ENCODE assay signal across 13 cellular contexts in genomic region chr9:86337469-86338107, GRCh38.
DNase-seq lines count a peak whose midpoint lies in the region; ATAC-seq lines count a peak whose summit lies in the region.
"Had no signal": no experiment of that assay in that cellular context is flagged by ENCODE, and none has a peak within 500 bp of the region (broad histone marks: within the 10 kb centered on the region; RNA-seq: fewer than 3 reads in every experiment).

No MANE protein-coding gene starts in this region.

- DNase-seq in NOMO-1 (lab: John Stamatoyannopoulos, UW; ENCODE audit: unreplicated experiment in 2 of 2) (peak; percentile 8 to 72), NOMO-1 treated with dmso at 0.1 percent for 144 hours (lab: John Stamatoyannopoulos, UW; ENCODE audit: unreplicated experiment) (no peak), germinal center (ENCODE audit: low spot score) (no peak)
- no peak for DNase-seq in T-helper 2 cell treated with Interferon-gamma antibody and Interleukin-4, amounts not matched to agents 5 μg/mL and 100 μg/mL, for 36 hours (ENCODE audit: low spot score)
- DNase-seq in stimulated activated CD4-positive, alpha-beta T cell treated with anti-CD3 and anti-CD28 coated beads, Interleukin-1b, Interleukin-23, amount 100 ng/mL, for 48 hours = no peak
- DNase-seq: NCI-H2029; SHP77; stimulated activated CD4-positive, alpha-beta T cell treated with anti-CD3 and anti-CD28 coated beads, Interleukin-12 subunit alpha, Interleukin-12 subunit beta, amount 100 ng/mL, for 4 hours had no signal

- no peak overlapping the region for H3K9ac ChIP-seq in rectal smooth muscle tissue (ENCODE audit: low read length)

- H3K9me3 Mint-ChIP-seq in T-helper 2 cell treated with Interferon-gamma antibody and Interleukin-4, amounts not matched to agents 5 μg/mL and 100 μg/mL, for 36 hours = peaks cover 7% of the 10 kb centered on the region

- peak overlapping the region; percentile 90 for H3K27ac Mint-ChIP-seq in T-helper 2 cell treated with Interferon-gamma antibody and Interleukin-4, amounts not matched to agents 5 μg/mL and 100 μg/mL, for 36 hours

- H3K27me3 ChIP-seq in rectal smooth muscle tissue (ENCODE audit: control insufficient read depth, insufficient read depth, low read length) = no peaks in the 10 kb centered on the region
- H3K27me3 ChIP-seq: gastroesophageal sphincter had no signal

- no peaks in the 10 kb centered on the region for H3K27me3 Mint-ChIP-seq in T-helper 2 cell treated with Interferon-gamma antibody and Interleukin-4, amounts not matched to agents 5 μg/mL and 100 μg/mL, for 36 hours (ENCODE audit: low read depth)

- H3K4me3 Mint-ChIP-seq in T-helper 2 cell treated with Interferon-gamma antibody and Interleukin-4, amounts not matched to agents 5 μg/mL and 100 μg/mL, for 36 hours = peak overlapping the region; percentile 83

- no peak overlapping the region for H3K27ac ChIP-seq in rectal smooth muscle tissue (ENCODE audit: low read depth, low read length)
- H3K27ac ChIP-seq: 22Rv1, gastroesophageal sphincter had no signal

- peaks cover 45% of the 10 kb centered on the region for H3K4me1 Mint-ChIP-seq in T-helper 2 cell treated with Interferon-gamma antibody and Interleukin-4, amounts not matched to agents 5 μg/mL and 100 μg/mL, for 36 hours (ENCODE audit: low read depth)

- H3K4me1 ChIP-seq in rectal smooth muscle tissue (ENCODE audit: control insufficient read depth, insufficient read depth, low read length) = no peaks in the 10 kb centered on the region
- H3K4me1 ChIP-seq: gastroesophageal sphincter had no signal

- peak; percentile 31 for ATAC-seq in HG02870 (IDR thresholded peaks at IDR 0.05; ENCODE audit: unreplicated experiment)
- ATAC-seq in GM21447 (IDR thresholded peaks at IDR 0.05; ENCODE audit: unreplicated experiment) = no peak
- ATAC-seq: gastroesophageal sphincter had no signal

- peak overlapping the region; percentile 25 for H3K4me3 ChIP-seq in rectal smooth muscle tissue (ENCODE audit: low read length)
- H3K4me3 ChIP-seq: gastroesophageal sphincter had no signal

- H3K36me3 ChIP-seq in rectal smooth muscle tissue (ENCODE audit: control insufficient read depth, insufficient read depth, low read length) = peaks cover 23% of the 10 kb centered on the region

- H3K36me3 Mint-ChIP-seq in T-helper 2 cell treated with Interferon-gamma antibody and Interleukin-4, amounts not matched to agents 5 μg/mL and 100 μg/mL, for 36 hours (ENCODE audit: low read depth) = peaks cover 84% of the 10 kb centered on the region

Comparison
In these comparisons a context has a peak if more than half of its experiments do, and no peak if none do; other contexts are left out.
1. DNase-seq: peak in NOMO-1 (2 of 2); none in NOMO-1 treated with dmso at 0.1 percent for 144 hours (single experiment), T-helper 2 cell treated with Interferon-gamma antibody and Interleukin-4, amounts not matched to agents 5 μg/mL and 100 μg/mL, for 36 hours (single experiment), germinal center (single experiment) and stimulated activated CD4-positive, alpha-beta T cell treated with anti-CD3 and anti-CD28 coated beads, Interleukin-1b, Interleukin-23, amount 100 ng/mL, for 48 hours (single experiment).